In the genomic region with DNA sequence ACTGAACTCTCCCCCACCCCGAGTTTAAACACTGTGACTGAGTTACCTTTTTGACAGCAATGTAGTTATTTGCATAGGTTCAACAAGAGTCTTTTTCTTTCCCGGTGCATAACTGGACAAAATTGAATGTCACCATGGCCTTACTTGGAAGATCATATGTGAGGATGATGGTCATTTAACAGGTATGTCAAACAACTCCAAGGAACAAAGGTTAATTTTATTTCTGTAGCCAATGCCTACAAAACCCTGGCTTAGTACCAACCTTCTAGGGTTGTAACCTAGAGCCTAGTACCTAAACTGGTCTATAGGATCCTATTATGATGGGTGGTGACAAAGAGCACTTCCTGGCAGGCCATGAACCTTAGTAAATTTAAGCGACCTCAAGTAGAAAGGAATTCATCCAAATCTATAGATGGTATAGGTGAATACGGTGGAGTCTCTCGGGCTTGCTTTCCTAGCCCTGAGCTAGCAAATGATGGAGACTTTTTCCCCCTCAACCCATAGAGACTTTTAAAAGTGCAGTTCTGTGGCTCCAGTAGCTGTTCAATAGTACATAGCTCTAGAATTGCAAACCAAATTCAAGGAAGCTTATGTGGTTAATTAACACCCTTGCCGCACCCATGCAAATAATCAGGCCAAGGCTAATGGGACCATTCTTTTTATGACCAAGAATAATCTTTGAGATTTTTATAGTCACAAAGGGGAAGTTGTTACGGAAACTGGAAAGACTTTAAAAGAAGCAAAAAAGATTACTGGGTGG, we compare ENCODE assay signal across 9 cellular contexts.
DNase-seq lines count a peak whose midpoint lies in the region; ATAC-seq lines count a peak whose summit lies in the region.
"Had no signal": no experiment of that assay in that cellular context is flagged by ENCODE, and none has a peak within 500 bp of the region (broad histone marks: within the 10 kb centered on the region; RNA-seq: fewer than 3 reads in every experiment).

No MANE protein-coding gene starts in this region.

- peak overlapping the region; percentile 1 for H3K27ac Mint-ChIP-seq in activated CD4-positive, alpha-beta memory T cell treated with anti-CD3 and anti-CD28 coated beads, Interleukin-2, amount 10 ng/mL, durations not matched to agents 7 days and 5 days
- H3K27ac Mint-ChIP-seq in activated CD4-positive, alpha-beta memory T cell treated with anti-CD3 and anti-CD28 coated beads for 36 hours = no peak overlapping the region
- peak overlapping the region in 2 of 3 donors; percentile 32 to 44 for H3K27ac Mint-ChIP-seq in IgD-negative memory B cell
- H3K27ac Mint-ChIP-seq in stimulated activated memory B cell treated with anti-CD40 and anti-IgM and Interleukin-4, amounts not matched to agents 10 μg/mL and 1 μg/mL and 100 μg/mL, for 72 hours = peak overlapping the region; percentile 17
- no peak overlapping the region for H3K27ac Mint-ChIP-seq in activated naive CD4-positive, alpha-beta T cell treated with anti-CD3 and anti-CD28 coated beads, Interleukin-2, amount 10 ng/mL, durations not matched to agents 7 days and 5 days

- no peaks in the 10 kb centered on the region for H3K27me3 Mint-ChIP-seq in activated CD4-positive, alpha-beta memory T cell treated with anti-CD3 and anti-CD28 coated beads, Interleukin-2, amount 10 ng/mL, durations not matched to agents 7 days and 5 days
- H3K27me3 Mint-ChIP-seq in activated CD4-positive, alpha-beta memory T cell treated with anti-CD3 and anti-CD28 coated beads for 36 hours = no peaks in the 10 kb centered on the region
- H3K27me3 Mint-ChIP-seq in IgD-negative memory B cell = no peaks in the 10 kb centered on the region
- no peaks in the 10 kb centered on the region for H3K27me3 Mint-ChIP-seq in stimulated activated memory B cell treated with anti-CD40 and anti-IgM and Interleukin-4, amounts not matched to agents 10 μg/mL and 1 μg/mL and 100 μg/mL, for 72 hours
- no peaks in the 10 kb centered on the region for H3K27me3 Mint-ChIP-seq in activated naive CD4-positive, alpha-beta T cell treated with anti-CD3 and anti-CD28 coated beads, Interleukin-2, amount 10 ng/mL, durations not matched to agents 7 days and 5 days

- peaks cover 31% of the 10 kb centered on the region for H3K36me3 Mint-ChIP-seq in activated CD4-positive, alpha-beta memory T cell treated with anti-CD3 and anti-CD28 coated beads, Interleukin-2, amount 10 ng/mL, durations not matched to agents 7 days and 5 days (ENCODE audit: low read depth)
- peaks cover 7% of the 10 kb centered on the region for H3K36me3 Mint-ChIP-seq in activated CD4-positive, alpha-beta memory T cell treated with anti-CD3 and anti-CD28 coated beads for 36 hours
- H3K36me3 Mint-ChIP-seq in IgD-negative memory B cell = peaks cover 3% of the 10 kb centered on the region
- peaks cover 25% of the 10 kb centered on the region for H3K36me3 Mint-ChIP-seq in stimulated activated memory B cell treated with anti-CD40 and anti-IgM and Interleukin-4, amounts not matched to agents 10 μg/mL and 1 μg/mL and 100 μg/mL, for 72 hours
- H3K36me3 Mint-ChIP-seq in activated naive CD4-positive, alpha-beta T cell treated with anti-CD3 and anti-CD28 coated beads, Interleukin-2, amount 10 ng/mL, durations not matched to agents 7 days and 5 days = peaks cover 32% of the 10 kb centered on the region

- H3K9me3 Mint-ChIP-seq in activated CD4-positive, alpha-beta memory T cell treated with anti-CD3 and anti-CD28 coated beads, Interleukin-2, amount 10 ng/mL, durations not matched to agents 7 days and 5 days = no peaks in the 10 kb centered on the region
- no peaks in the 10 kb centered on the region for H3K9me3 Mint-ChIP-seq in activated CD4-positive, alpha-beta memory T cell treated with anti-CD3 and anti-CD28 coated beads for 36 hours
- H3K9me3 Mint-ChIP-seq in IgD-negative memory B cell = no peaks in the 10 kb centered on the region
- no peaks in the 10 kb centered on the region for H3K9me3 Mint-ChIP-seq in stimulated activated memory B cell treated with anti-CD40 and anti-IgM and Interleukin-4, amounts not matched to agents 10 μg/mL and 1 μg/mL and 100 μg/mL, for 72 hours
- no peaks in the 10 kb centered on the region for H3K9me3 Mint-ChIP-seq in activated naive CD4-positive, alpha-beta T cell treated with anti-CD3 and anti-CD28 coated beads, Interleukin-2, amount 10 ng/mL, durations not matched to agents 7 days and 5 days

- CTCF ChIA-PET in activated CD4-positive, alpha-beta memory T cell treated with anti-CD3 and anti-CD28 coated beads, Interleukin-2, amount 10 ng/mL, durations not matched to agents 7 days and 5 days (lab: Charles Lee) = no interaction called here
- CTCF ChIA-PET in activated CD4-positive, alpha-beta memory T cell treated with anti-CD3 and anti-CD28 coated beads for 36 hours (lab: Charles Lee) = interaction anchor here (1.0 kb wide), 1 partner anchor 55 kb away, joined by 3 read pairs; no protein-coding TSS in a partner anchor
- CTCF ChIA-PET in activated naive CD4-positive, alpha-beta T cell treated with anti-CD3 and anti-CD28 coated beads, Interleukin-2, amount 10 ng/mL, durations not matched to agents 7 days and 5 days (lab: Charles Lee) = no interaction called here

- intact Hi-C loops in activated CD4-positive, alpha-beta memory T cell treated with anti-CD3 and anti-CD28 coated beads for 36 hours (cut with micrococcal nuclease) = no loop called here

- H3K4me1 Mint-ChIP-seq in activated CD4-positive, alpha-beta memory T cell treated with anti-CD3 and anti-CD28 coated beads, Interleukin-2, amount 10 ng/mL, durations not matched to agents 7 days and 5 days = peaks cover 20% of the 10 kb centered on the region
- H3K4me1 Mint-ChIP-seq in activated CD4-positive, alpha-beta memory T cell treated with anti-CD3 and anti-CD28 coated beads for 36 hours (ENCODE audit: low read depth) = peaks cover 34% of the 10 kb centered on the region
- H3K4me1 Mint-ChIP-seq in IgD-negative memory B cell = peaks cover 67 to 73% (median 71%) of the 10 kb centered on the region in 3 donors
- H3K4me1 Mint-ChIP-seq in stimulated activated memory B cell treated with anti-CD40 and anti-IgM and Interleukin-4, amounts not matched to agents 10 μg/mL and 1 μg/mL and 100 μg/mL, for 72 hours = peaks cover 81% of the 10 kb centered on the region
- peaks cover 22% of the 10 kb centered on the region for H3K4me1 Mint-ChIP-seq in activated naive CD4-positive, alpha-beta T cell treated with anti-CD3 and anti-CD28 coated beads, Interleukin-2, amount 10 ng/mL, durations not matched to agents 7 days and 5 days

- POLR2A ChIA-PET in activated CD4-positive, alpha-beta memory T cell treated with anti-CD3 and anti-CD28 coated beads, Interleukin-2, amount 10 ng/mL, durations not matched to agents 7 days and 5 days (lab: Charles Lee) = no interaction called here
- POLR2A ChIA-PET in activated CD4-positive, alpha-beta memory T cell treated with anti-CD3 and anti-CD28 coated beads for 36 hours (lab: Charles Lee) = interaction anchor here (1.0 kb wide), 1 partner anchor 90 kb away, joined by 4 read pairs; no protein-coding TSS in a partner anchor

- peak; percentile 46 for ATAC-seq in HG02623 (IDR thresholded peaks at IDR 0.05; ENCODE audit: unreplicated experiment)
- peak; percentile 60 for ATAC-seq in stimulated activated memory B cell treated with anti-CD40 and anti-IgM and Interleukin-4, amounts not matched to agents 10 μg/mL and 1 μg/mL and 100 μg/mL, for 72 hours

- no peak overlapping the region for H3K4me3 Mint-ChIP-seq in activated CD4-positive, alpha-beta memory T cell treated with anti-CD3 and anti-CD28 coated beads, Interleukin-2, amount 10 ng/mL, durations not matched to agents 7 days and 5 days
- H3K4me3 Mint-ChIP-seq in activated CD4-positive, alpha-beta memory T cell treated with anti-CD3 and anti-CD28 coated beads for 36 hours = no peak overlapping the region
- peak overlapping the region; percentile 26 to 87 (median 58) for H3K4me3 Mint-ChIP-seq in IgD-negative memory B cell
- peak overlapping the region; percentile 52 for H3K4me3 Mint-ChIP-seq in stimulated activated memory B cell treated with anti-CD40 and anti-IgM and Interleukin-4, amounts not matched to agents 10 μg/mL and 1 μg/mL and 100 μg/mL, for 72 hours
- H3K4me3 Mint-ChIP-seq in activated naive CD4-positive, alpha-beta T cell treated with anti-CD3 and anti-CD28 coated beads, Interleukin-2, amount 10 ng/mL, durations not matched to agents 7 days and 5 days = no peak overlapping the region

- no peak for DNase-seq in activated CD4-positive, alpha-beta memory T cell treated with anti-CD3 and anti-CD28 coated beads, Interleukin-2, amount 10 ng/mL, durations not matched to agents 7 days and 5 days
- DNase-seq in activated CD4-positive, alpha-beta memory T cell treated with anti-CD3 and anti-CD28 coated beads for 36 hours = no peak
- DNase-seq in activated naive CD4-positive, alpha-beta T cell treated with anti-CD3 and anti-CD28 coated beads, Interleukin-2, amount 10 ng/mL, durations not matched to agents 7 days and 5 days = no peak
- no peak for DNase-seq in activated CD4-positive, CD25-positive, alpha-beta regulatory T cell treated with anti-CD3 and anti-CD28 coated beads, Interleukin-2, amount 50 U/mL, for 72 hours
- no peak for DNase-seq in NCI-H2107 treated with DMSO at 0.1 percent for 48 hours (lab: John Stamatoyannopoulos, UW; ENCODE audit: unreplicated experiment)
- DNase-seq: mammary epithelial cell had no signal

Comparison
In these comparisons a context has a peak if more than half of its experiments do, and no peak if none do; other contexts are left out.
1. H3K27ac Mint-ChIP-seq: peak in activated CD4-positive, alpha-beta memory T cell treated with anti-CD3 and anti-CD28 coated beads, Interleukin-2, amount 10 ng/mL, durations not matched to agents 7 days and 5 days (single experiment), IgD-negative memory B cell (2 of 3) and stimulated activated memory B cell treated with anti-CD40 and anti-IgM and Interleukin-4, amounts not matched to agents 10 μg/mL and 1 μg/mL and 100 μg/mL, for 72 hours (single experiment); none in activated CD4-positive, alpha-beta memory T cell treated with anti-CD3 and anti-CD28 coated beads for 36 hours (single experiment) and activated naive CD4-positive, alpha-beta T cell treated with anti-CD3 and anti-CD28 coated beads, Interleukin-2, amount 10 ng/mL, durations not matched to agents 7 days and 5 days (single experiment).
2. H3K4me3 Mint-ChIP-seq: peak in IgD-negative memory B cell (4 of 4) and stimulated activated memory B cell treated with anti-CD40 and anti-IgM and Interleukin-4, amounts not matched to agents 10 μg/mL and 1 μg/mL and 100 μg/mL, for 72 hours (single experiment); none in activated CD4-positive, alpha-beta memory T cell treated with anti-CD3 and anti-CD28 coated beads, Interleukin-2, amount 10 ng/mL, durations not matched to agents 7 days and 5 days (single experiment), activated CD4-positive, alpha-beta memory T cell treated with anti-CD3 and anti-CD28 coated beads for 36 hours (single experiment) and activated naive CD4-positive, alpha-beta T cell treated with anti-CD3 and anti-CD28 coated beads, Interleukin-2, amount 10 ng/mL, durations not matched to agents 7 days and 5 days (single experiment).